In the genomic region with DNA sequence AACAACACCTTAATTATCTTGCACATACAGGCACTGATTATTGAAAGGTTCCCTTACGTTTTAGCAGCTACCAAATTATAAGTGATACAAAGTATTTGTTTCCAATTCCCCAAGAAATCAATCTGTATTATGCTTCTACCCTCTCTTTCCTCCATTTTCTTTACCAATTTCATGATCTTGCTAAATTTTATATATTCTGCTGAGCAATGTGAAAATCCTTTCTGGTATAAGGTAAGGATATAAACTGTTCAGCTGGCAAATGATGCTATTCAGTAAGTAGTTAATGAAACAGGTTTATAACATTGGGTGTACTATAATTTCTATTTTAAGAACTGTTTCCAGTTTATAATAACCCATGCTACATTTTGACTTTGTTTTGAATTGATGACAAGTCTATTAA, we compare ENCODE assay signal across 14 cellular contexts. TPM values are rescaled to one million over a fixed set of nuclear protein-coding genes. Genes with fewer than 3 reads are reported as not detected.
DNase-seq lines count a peak whose midpoint lies in the region; ATAC-seq, FAIRE-seq and TF ChIP-seq lines count a peak whose summit lies in the region.
"Had no signal": no experiment of that assay in that cellular context is flagged by ENCODE, and none has a peak within 500 bp of the region (broad histone marks: within the 10 kb centered on the region; RNA-seq: fewer than 3 reads in every experiment).

No MANE protein-coding gene starts in this region.

- no TSS peak for BruUV-seq in IMR-90 (replicated peaks; lab: Mats Ljungman, UMichigan)
- BruUV-seq in K562 (replicated peaks; lab: Mats Ljungman, UMichigan): no TSS peak

- no peak overlapping the region for H2BK20ac ChIP-seq in IMR-90 (ENCODE audit: low read depth, low read length)

- H3K4me2 ChIP-seq in IMR-90 (ENCODE audit: low read depth, low read length) (no peak overlapping the region), K562 (ENCODE audit: insufficient read depth, low read length) (no peak overlapping the region)

- H3K79me2 ChIP-seq in K562 (ENCODE audit: control insufficient read depth, insufficient read depth, low read length): peaks cover 25% of the 10 kb centered on the region

- H4K5ac ChIP-seq in IMR-90 (ENCODE audit: low read depth, low read length): no peak overlapping the region

- WGBS in IMR-90 (ENCODE audit: extremely low coverage in 2 of 2, insufficient read length in 1 of 2), 2 experiments: no CpG with 5 or more reads among the region's 1 CpG
- WGBS in K562 (ENCODE audit: insufficient coverage, low coverage, missing lambda C conversion rate): 59% methylated on average over 1 of the region's 1 CpG

- in situ Hi-C loops in IMR-90 (cut with MboI; ENCODE audit: low sequenced_read_pairs): no loop called here
- in situ Hi-C loops in K562 (cut with MboI): no loop called here
- in situ Hi-C loops in gastrocnemius medialis (cut with MboI; ENCODE audit: low sequenced_read_pairs in 4 of 4): no loop called here

- no peak overlapping the region for H4K8ac ChIP-seq in IMR-90 (ENCODE audit: low read depth in 2 of 2, low read length in 2 of 2)

- H4K91ac ChIP-seq in IMR-90 (ENCODE audit: insufficient read depth, low read depth, low read length): no peak overlapping the region

- no peak overlapping the region for H3K14ac ChIP-seq in IMR-90 (replicated peaks; ENCODE audit: low read depth, low read length)

- H2AK9ac ChIP-seq in IMR-90 (replicated peaks; ENCODE audit: low read depth, low read length, poor library complexity): no peak overlapping the region

- H3K27me3 Mint-ChIP-seq in activated T-cell treated with anti-CD3 and anti-CD28 coated beads, Interleukin-2, amount 50 U/mL, for 24 hours: no peaks in the 10 kb centered on the region

- H3K27me3 ChIP-seq in IMR-90 (ENCODE audit: control insufficient read depth, insufficient read depth, low read length): no peaks in the 10 kb centered on the region
- H3K27me3 ChIP-seq in K562 (ENCODE audit: control insufficient read depth in 2 of 2, insufficient read depth in 2 of 2, low read length in 2 of 2): no peaks in the 10 kb centered on the region
- H3K27me3 ChIP-seq in gastrocnemius medialis: no peaks in the 10 kb centered on the region
- H3K27me3 ChIP-seq: hepatocyte had no signal

- no peak for DNase-seq in activated T-cell treated with anti-CD3 and anti-CD28 coated beads, Interleukin-2, amount 50 U/mL, for 24 hours
- no peak for DNase-seq in activated T-cell treated with anti-CD3 and anti-CD28 coated beads for 4 hours
- DNase-seq in IMR-90: no peak
- no peak for DNase-seq in K562 (ENCODE audit: extremely low read depth in 1 of 4, low spot score in 3 of 4)
- no peak for DNase-seq in gastrocnemius medialis
- no peak for DNase-seq in H54 (ENCODE audit: insufficient read length, low spot score)
- no peak for DNase-seq in RPMI8226
- DNase-seq: Kasumi-1, NCI-H524 had no signal

- H3K36me3 Mint-ChIP-seq in activated T-cell treated with anti-CD3 and anti-CD28 coated beads, Interleukin-2, amount 50 U/mL, for 24 hours (ENCODE audit: low read depth): peaks cover 72% of the 10 kb centered on the region

- POLR2A ChIA-PET in IMR-90 (lab: Charles Lee; ENCODE audit: unreplicated experiment) (no interaction called here), K562 (lab: Yijun Ruan, JAX) (interaction anchor here (1.6 kb wide), 1 partner anchor 10 kb away, joined by 6 read pairs; no protein-coding TSS in a partner anchor)

- FAIRE-seq in K562 (lab: Jason Lieb, UNC) (peak; percentile 26), H54 (lab: Jason Lieb, UNC) (no peak)
- FAIRE-seq: D721Med had no signal

- H3K27ac Mint-ChIP-seq in activated T-cell treated with anti-CD3 and anti-CD28 coated beads, Interleukin-2, amount 50 U/mL, for 24 hours: peak overlapping the region; percentile 18

- TF ChIP-seq POLR2A in IMR-90 (IDR thresholded peaks at IDR 0.05; ENCODE audit: low read depth, low read length) (no peak), K562 (conservative IDR thresholded peaks at IDR 0.05) (no peak), gastrocnemius medialis (IDR thresholded peaks at IDR 0.05) (no peak), H54 (IDR thresholded peaks at IDR 0.05; ENCODE audit: low read depth, low read length) (no peak)

- TF ChIP-seq CTCF in IMR-90 (conservative IDR thresholded peaks at IDR 0.05; ENCODE audit: low read depth, low read length) (no peak), K562 (IDR thresholded peaks at IDR 0.05 in 2 of 3, conservative IDR thresholded peaks at IDR 0.05 in 1 of 3; ENCODE audit: insufficient read depth in 2 of 3, low read depth in 1 of 3, low read length in 3 of 3) (no peak), gastrocnemius medialis (IDR thresholded peaks at IDR 0.05 in 4 of 5, conservative IDR thresholded peaks at IDR 0.05 in 1 of 5) (no peak)

- peaks cover 2% of the 10 kb centered on the region; the same call in 1 of the 2 replicates for H3K4me1 ChIP-seq in IMR-90 (ENCODE audit: control insufficient read depth, insufficient read depth, low read length)
- peaks cover 5 to 13% of the 10 kb centered on the region in 2 experiments; a peak in 3 of 5 replicates for H3K4me1 ChIP-seq in K562 (replicated peaks in 1 of 2; ENCODE audit: control insufficient read depth in 2 of 2, insufficient read depth in 2 of 2, low read length in 2 of 2)
- peaks cover 10 to 11% of the 10 kb centered on the region in 2 donors for H3K4me1 ChIP-seq in gastrocnemius medialis

- no peak overlapping the region for H3K56ac ChIP-seq in IMR-90 (ENCODE audit: extremely low read depth, insufficient read depth, low read length)

- H3K36me3 ChIP-seq in IMR-90 (ENCODE audit: control insufficient read depth, insufficient read depth, low read length): peaks cover 2% of the 10 kb centered on the region; the same call in 1 of the 2 replicates
- H3K36me3 ChIP-seq in K562 (ENCODE audit: control insufficient read depth, insufficient read depth, low read length): peaks cover 25% of the 10 kb centered on the region; the same call in 2 of the 3 replicates
- H3K36me3 ChIP-seq in gastrocnemius medialis: peaks cover 0 to 13% of the 10 kb centered on the region in 2 donors
- H3K36me3 ChIP-seq: thoracic aorta had no signal

- H2BK5ac ChIP-seq in IMR-90 (ENCODE audit: low read depth, low read length, poor library complexity, severe bottlenecking): no peak overlapping the region

- CTCF ChIA-PET in IMR-90 (lab: Yijun Ruan, JAX) (no interaction called here), K562 (lab: Yijun Ruan, JAX; ENCODE audit: low intra/inter-chr PET ratio) (no interaction called here)

- H3K4me3 ChIP-seq in IMR-90 (ENCODE audit: insufficient read depth, low read depth, low read length) (no peak overlapping the region), K562 (no peak overlapping the region), gastrocnemius medialis (no peak overlapping the region)
- H3K4me3 ChIP-seq: hepatocyte, SK-N-MC had no signal

- H3K23ac ChIP-seq in IMR-90 (ENCODE audit: low read depth, low read length): no peak overlapping the region

- H3K9me1 ChIP-seq in IMR-90 (ENCODE audit: insufficient read depth, low read length) (no peaks in the 10 kb centered on the region; the same call in 1 of the 2 replicates), K562 (ENCODE audit: control insufficient read depth, insufficient read depth, low read length) (no peaks in the 10 kb centered on the region)

- H3K18ac ChIP-seq in IMR-90 (ENCODE audit: low read depth, low read length): no peak overlapping the region

- no peak overlapping the region for H2AFZ ChIP-seq in IMR-90 (replicated peaks; ENCODE audit: low read length, poor library complexity)
- H2AFZ ChIP-seq in K562 (ENCODE audit: low read depth, low read length): peak overlapping the region; percentile 64; the same call in 1 of the 2 replicates

- H2AK5ac ChIP-seq in IMR-90 (ENCODE audit: low read depth, low read length): no peak overlapping the region

- H2BK15ac ChIP-seq in IMR-90 (ENCODE audit: low read depth, low read length): no peak overlapping the region

- peaks cover 3% of the 10 kb centered on the region for H3K9me3 Mint-ChIP-seq in activated T-cell treated with anti-CD3 and anti-CD28 coated beads, Interleukin-2, amount 50 U/mL, for 24 hours

- H3K9me3 ChIP-seq in IMR-90 (ENCODE audit: control insufficient read depth, insufficient read depth, low read length) (no peaks in the 10 kb centered on the region), K562 (replicated peaks; ENCODE audit: control insufficient read depth, insufficient read depth, low read depth, low read length) (0 out of 2 replicates have a peak, but pooled peaks cover 3% of the 10 kb centered on the region), gastrocnemius medialis (no peaks in the 10 kb centered on the region)
- H3K9me3 ChIP-seq: thoracic aorta had no signal

- no peak overlapping the region for H3K4ac ChIP-seq in IMR-90 (ENCODE audit: low read depth, low read length)

- no peak overlapping the region for H2BK120ac ChIP-seq in IMR-90 (ENCODE audit: low read depth, low read length)

- H3K9ac ChIP-seq in IMR-90 (ENCODE audit: low read depth, low read length) (no peak overlapping the region), K562 (ENCODE audit: insufficient read depth in 1 of 2, low read depth in 2 of 2, low read length in 2 of 2) (no peak overlapping the region)

- no peak for TF ChIP-seq EP300 in K562 (IDR thresholded peaks at IDR 0.05; ENCODE audit: low read length)

- dilution Hi-C loops in IMR-90 (cut with HindIII; ENCODE audit: low sequenced_read_pairs, unreplicated experiment): no loop called here

- peaks cover 39% of the 10 kb centered on the region for H3K4me1 Mint-ChIP-seq in activated T-cell treated with anti-CD3 and anti-CD28 coated beads, Interleukin-2, amount 50 U/mL, for 24 hours (ENCODE audit: low read depth)

- H3K79me1 ChIP-seq in IMR-90 (ENCODE audit: low read depth in 1 of 2, low read length in 2 of 2): peaks cover 12 to 20% of the 10 kb centered on the region in 2 experiments

- peak overlapping the region; percentile 92 for H3K4me3 Mint-ChIP-seq in activated T-cell treated with anti-CD3 and anti-CD28 coated beads, Interleukin-2, amount 50 U/mL, for 24 hours

- H4K20me1 ChIP-seq in IMR-90 (ENCODE audit: insufficient read depth, low read length) (no peaks in the 10 kb centered on the region), K562 (replicated peaks; ENCODE audit: control insufficient read depth, insufficient read depth, low read length) (no peaks in the 10 kb centered on the region)

- H3K27ac ChIP-seq in IMR-90 (ENCODE audit: insufficient read depth, low read length): no peak overlapping the region
- H3K27ac ChIP-seq in K562 (ENCODE audit: extremely low read depth, low read depth, low read length): no peak overlapping the region
- H3K27ac ChIP-seq in gastrocnemius medialis: peak overlapping the region; percentile 1 to 95 (median 92)
- H3K27ac ChIP-seq: SK-N-MC had no signal

- intact Hi-C loops in IMR-90 (cut with micrococcal nuclease): no loop called here
- intact Hi-C loops in K562 (cut with micrococcal nuclease): loop anchor here (5.0 kb wide), 1 partner anchor 62 kb away; no protein-coding TSS in a partner anchor
- intact Hi-C loops in gastrocnemius medialis (cut with DNase I; ENCODE audit: low total_unique reads): loop anchor here (2.0 to 5.0 kb wide), 4 partner anchors 20 to 817 kb away; a partner anchor contains a TSS

- TF ChIP-seq RAD21 in IMR-90 (IDR thresholded peaks at IDR 0.05; ENCODE audit: low read length): no peak
- TF ChIP-seq RAD21 in K562 (CRISPR knock-in tag; conservative IDR thresholded peaks at IDR 0.05 in 1 of 2, IDR thresholded peaks at IDR 0.05 in 1 of 2): no peak

- no peak for ATAC-seq in IMR-90 (ENCODE audit: low read depth)
- ATAC-seq in K562: no peak
- ATAC-seq in gastrocnemius medialis: no peak
- no peak for ATAC-seq in HG02938 (IDR thresholded peaks at IDR 0.05; ENCODE audit: unreplicated experiment)

RNA-seq across cellular contexts. Expression of a gene that starts 1.0 kb away (rescaled TPM):
- total RNA-seq in IMR-90 (2012; rRNA removed) (10.6 and 11.7 TPM in 2 replicates), K562 (2014; rRNA removed) (5.3 and 6.4 TPM in 2 replicates), K562 (2014; rRNA removed; fragmentation: Illumina TruSeq; extraction: Trizol) (8.9 and 9.0 TPM in 2 replicates), K562 (2015; rRNA removed; fragmentation: Illumina TruSeq; extraction: Trizol) (6.0 and 6.7 TPM in 2 replicates), K562 (2021) (6.0 and 7.0 TPM in 2 replicates), gastrocnemius medialis (1 to 10 TPM; 5.9 to 8.5 (median 8.0) TPM)
- polyA plus RNA-seq in IMR-90 (2012; rRNA removed) (7.4 and 10.0 TPM in 2 replicates), K562 (2011; rRNA removed) (9.7 and 10.7 TPM in 2 replicates), K562 (2014; fragmentation: Illumina TruSeq; extraction: Trizol) (7.0 and 7.9 TPM in 2 replicates), K562 (2014; fragmentation: Nextera tagmentation; extraction: Ambion mirVana) (10 to 100 TPM; 34.8 to 36.3 TPM), K562 (2014; rRNA removed) (6.1 and 8.9 TPM in 2 replicates)
- 2.6 and 6.9 TPM in 2 replicates for polyA plus RNA-seq in IMR-90 (2012; cell fraction: cytosol; rRNA removed)
- polyA plus RNA-seq in IMR-90 (2012; cell fraction: nucleus; rRNA removed; ENCODE audit: low replicate concordance): 0.54 and 5.8 TPM in 2 replicates
- total RNA-seq in K562 (2011; cell fraction: chromatin; rRNA removed; ENCODE audit: low replicate concordance): 5.7 and 13.4 TPM in 2 replicates
- total RNA-seq in K562 (2011; cell fraction: nucleolus; rRNA removed): 1.8 and 3.7 TPM in 2 replicates
- 6.1 and 6.9 TPM in 2 replicates for total RNA-seq in K562 (2011; cell fraction: nucleoplasm; rRNA removed)
- 3.2 and 8.2 TPM in 2 replicates for polyA plus RNA-seq in K562 (2011; cell fraction: cytosol; rRNA removed)
- 1.6 and 4.9 TPM in 2 replicates for polyA plus RNA-seq in K562 (2011; cell fraction: nucleus; rRNA removed)
- polyA plus RNA-seq in K562 (2012): 5.3 and 12.0 TPM in 2 replicates
- 12.3 and 13.6 TPM in 2 replicates for polyA minus RNA-seq in K562 (2011; rRNA and poly(A)+ RNA removed)
- 4.6 and 5.3 TPM in 2 replicates for polyA minus RNA-seq in K562 (2011; cell fraction: cytosol; rRNA and poly(A)+ RNA removed)
- polyA minus RNA-seq in K562 (2011; cell fraction: nucleus; rRNA and poly(A)+ RNA removed): 3.8 and 5.6 TPM in 2 replicates

Comparison
In these comparisons a context has a peak if more than half of its experiments do, and no peak if none do; other contexts are left out.
1. H3K27ac ChIP-seq: peak in gastrocnemius medialis (4 of 4); none in IMR-90 (single experiment) and K562 (single experiment).